8 cellular contexts compared by ENCODE assay signal in genomic region chr19:2476451-2477140, GRCh38. TPM values are rescaled to one million over a fixed set of nuclear protein-coding genes. Genes with fewer than 3 reads are reported as not detected.
DNase-seq lines count a peak whose midpoint lies in the region; ATAC-seq, FAIRE-seq and TF ChIP-seq lines count a peak whose summit lies in the region.

No MANE protein-coding gene starts in this region.

- in situ Hi-C loops in astrocyte of the spinal cord (cut with HindIII; ENCODE audit: low sequenced_read_pairs), result no loop called here

- H3K27me3 Mint-ChIP-seq in T-helper 2 cell treated with Interferon-gamma antibody and Interleukin-4, amounts not matched to agents 5 μg/mL and 100 μg/mL, for 36 hours (ENCODE audit: low read depth), result peaks cover 2% of the 10 kb centered on the region
- H3K27me3 Mint-ChIP-seq in immature natural killer cell (ENCODE audit: low read depth in 3 of 3), result peaks cover 18 to 37% (median 30%) of the 10 kb centered on the region in 3 donors

- peak; percentile 82 for DNase-seq in T-helper 2 cell treated with Interferon-gamma antibody and Interleukin-4, amounts not matched to agents 5 μg/mL and 100 μg/mL, for 36 hours (ENCODE audit: low spot score)
- DNase-seq in astrocyte of the spinal cord (ENCODE audit: low read depth, low spot score) (peak; percentile 89), immature natural killer cell (peak; percentile 64 to 66 (median 65)), frontal cortex (ENCODE audit: low spot score in 2 of 2) (no peak)
- DNase-seq in stimulated activated CD4-positive, alpha-beta T cell treated with anti-CD3 and anti-CD28 coated beads, Interleukin-15, amount 100 ng/mL, for 24 hours, result peak; percentile 84

- H3K36me3 Mint-ChIP-seq in T-helper 2 cell treated with Interferon-gamma antibody and Interleukin-4, amounts not matched to agents 5 μg/mL and 100 μg/mL, for 36 hours (ENCODE audit: low read depth), result peaks cover 26% of the 10 kb centered on the region
- H3K36me3 Mint-ChIP-seq in immature natural killer cell, result peaks cover 0 to 10% (median 0%) of the 10 kb centered on the region in 3 donors

- H3K4me1 Mint-ChIP-seq in T-helper 2 cell treated with Interferon-gamma antibody and Interleukin-4, amounts not matched to agents 5 μg/mL and 100 μg/mL, for 36 hours (ENCODE audit: low read depth), result peaks cover 11% of the 10 kb centered on the region
- H3K4me1 Mint-ChIP-seq in immature natural killer cell, result peaks cover 15 to 36% of the 10 kb centered on the region in 2 donors

- ATAC-seq in GM18498 (IDR thresholded peaks at IDR 0.05; ENCODE audit: unreplicated experiment), result peak; percentile 1
- peak; percentile 12 for ATAC-seq in HG03097 (IDR thresholded peaks at IDR 0.05; ENCODE audit: low FRiP score, unreplicated experiment)
- ATAC-seq in HG02678 (IDR thresholded peaks at IDR 0.05; ENCODE audit: unreplicated experiment), result no peak

- peak overlapping the region; percentile 93 for H3K27ac Mint-ChIP-seq in T-helper 2 cell treated with Interferon-gamma antibody and Interleukin-4, amounts not matched to agents 5 μg/mL and 100 μg/mL, for 36 hours
- H3K27ac Mint-ChIP-seq in immature natural killer cell, result peak overlapping the region; percentile 86 to 96 (median 94)

- TF ChIP-seq CTCF in astrocyte of the spinal cord (IDR thresholded peaks at IDR 0.05; ENCODE audit: low read depth, low read length), result no peak

- H3K9me3 Mint-ChIP-seq in T-helper 2 cell treated with Interferon-gamma antibody and Interleukin-4, amounts not matched to agents 5 μg/mL and 100 μg/mL, for 36 hours, result no peaks in the 10 kb centered on the region
- no peaks in the 10 kb centered on the region for H3K9me3 Mint-ChIP-seq in immature natural killer cell

- H3K4me3 ChIP-seq in astrocyte of the spinal cord (ENCODE audit: low read depth, low read length), result peak overlapping the region; percentile 95

- H3K4me3 Mint-ChIP-seq in T-helper 2 cell treated with Interferon-gamma antibody and Interleukin-4, amounts not matched to agents 5 μg/mL and 100 μg/mL, for 36 hours, result peak overlapping the region; percentile 100
- H3K4me3 Mint-ChIP-seq in immature natural killer cell, result peak overlapping the region; percentile 96 to 100 (median 99)

- no peak for FAIRE-seq in frontal cortex (lab: Jason Lieb, UNC)

RNA-seq across cellular contexts. Expression of gene GADD45B, which starts 0.7 kb away (rescaled TPM):
- polyA plus RNA-seq in immature natural killer cell, result 100 to 1,000 TPM in 1 of 3 donors, 10 to 100 TPM in 2; 68.0 to 105 (median 72.9) TPM
- 1.2 TPM for total RNA-seq in frontal cortex

RNA-seq across cellular contexts. Expression of gene LMNB2, which starts 19.8 kb away (rescaled TPM):
- 1 to 10 TPM; 4.6 to 8.4 (median 5.0) TPM for polyA plus RNA-seq in immature natural killer cell
- total RNA-seq in frontal cortex, result 46.9 TPM

RNA-seq across cellular contexts. Expression of gene TIMM13, which starts 49.2 kb away (rescaled TPM):
- polyA plus RNA-seq in immature natural killer cell, result 10 to 100 TPM; 74.3 to 99.6 (median 84.9) TPM
- total RNA-seq in frontal cortex, result 18.3 TPM

Comparison
In these comparisons a context has a peak if more than half of its experiments do, and no peak if none do; other contexts are left out.
1. DNase-seq: peak in T-helper 2 cell treated with Interferon-gamma antibody and Interleukin-4, amounts not matched to agents 5 μg/mL and 100 μg/mL, for 36 hours (single experiment), astrocyte of the spinal cord (single experiment), immature natural killer cell (3 of 3) and stimulated activated CD4-positive, alpha-beta T cell treated with anti-CD3 and anti-CD28 coated beads, Interleukin-15, amount 100 ng/mL, for 24 hours (single experiment); none in frontal cortex (0 of 2).